27 cellular contexts compared by ENCODE assay signal in the genomic region with DNA sequence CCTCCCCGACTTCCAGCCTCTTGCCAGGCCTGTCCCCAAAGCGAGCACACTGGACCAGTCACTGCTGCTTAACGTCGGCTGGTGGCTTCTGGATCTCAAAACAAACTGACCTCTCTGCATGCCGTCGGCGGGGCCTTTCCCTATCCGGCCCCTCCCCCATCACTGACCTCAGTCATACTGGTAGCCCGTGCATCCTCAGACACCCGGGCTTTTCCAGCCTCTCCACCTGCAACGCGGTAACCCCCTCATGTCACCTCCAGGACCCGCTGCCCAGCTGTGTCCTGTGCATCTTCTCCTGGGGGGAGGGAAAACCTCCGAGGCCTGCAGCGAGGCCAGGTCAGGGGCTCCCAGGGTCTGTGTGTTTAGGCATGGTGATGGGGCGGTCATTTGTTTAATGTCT.
DNase-seq lines count a peak whose midpoint lies in the region; ATAC-seq and TF ChIP-seq lines count a peak whose summit lies in the region.
"Had no signal": no experiment of that assay in that cellular context is flagged by ENCODE, and none has a peak within 500 bp of the region (broad histone marks: within the 10 kb centered on the region; RNA-seq: fewer than 3 reads in every experiment).

No MANE protein-coding gene starts in this region.

- H3K27me3 ChIP-seq in mesenchymal stem cell (ENCODE audit: control insufficient read depth in 1 of 2, insufficient read depth in 1 of 2, low read length in 2 of 2): no peaks in the 10 kb centered on the region
- H3K27me3 ChIP-seq: esophagus squamous epithelium, gastroesophageal sphincter, hepatocyte, MG63, sigmoid colon had no signal

- CTCF ChIA-PET in activated CD8-positive, alpha-beta T cell treated with anti-CD3 and anti-CD28 coated beads for 36 hours (lab: Charles Lee): no interaction called here

- 79% methylated on average over 16 of the region's 16 CpGs for WGBS in mesenchymal stem cell

- H2BK15ac ChIP-seq in mesenchymal stem cell (ENCODE audit: low read depth, poor library complexity, severe bottlenecking): no peak overlapping the region

- peak overlapping the region; percentile 18 to 81 for H3K18ac ChIP-seq in mesenchymal stem cell (ENCODE audit: low read depth in 1 of 2, low read length in 2 of 2)

- no peak overlapping the region for H3K4me3 Mint-ChIP-seq in activated CD8-positive, alpha-beta T cell treated with anti-CD3 and anti-CD28 coated beads for 36 hours
- H3K4me3 Mint-ChIP-seq: activated CD4-positive, alpha-beta T cell treated with anti-CD3 and anti-CD28 coated beads for 36 hours; stimulated activated naive CD8-positive, alpha-beta T cell treated with anti-CD3 and anti-CD28 coated beads, Interleukin-15, Interleukin-2, amounts not matched to agents 100 ng/mL and 50 ng/mL, for 24 hours had no signal

- DNase-seq in activated naive CD4-positive, alpha-beta T cell treated with anti-CD3 and anti-CD28 coated beads, Interleukin-2, amount 50 U/mL, for 72 hours (ENCODE audit: low spot score in 2 of 2): no peak
- no peak for DNase-seq in activated naive CD4-positive, alpha-beta T cell (lab: John Stamatoyannopoulos, UW)
- DNase-seq in activated CD8-positive, alpha-beta T cell treated with anti-CD3 and anti-CD28 coated beads for 36 hours: no peak
- DNase-seq in mesenchymal stem cell (no peak), GM13976 (ENCODE audit: low spot score) (no peak)
- DNase-seq: activated CD4-positive, alpha-beta T cell treated with anti-CD3 and anti-CD28 coated beads for 36 hours; central memory CD4-positive, alpha-beta T cell; dermis blood vessel endothelial cell; DMS79; esophagus squamous epithelium; GF-D8; KG1; MG63; NCI-H1105 treated with DMSO at 0.1 percent for 48 hours; NCI-H2029 treated with DMSO at 0.1 percent for 48 hours; NCI-H526; stimulated activated CD4-positive, alpha-beta T cell treated with anti-CD3 and anti-CD28 coated beads, Interleukin-15, amount 100 ng/mL, for 24 hours had no signal

- H3K36me3 ChIP-seq in mesenchymal stem cell (ENCODE audit: control insufficient read depth in 1 of 2, insufficient read depth in 2 of 2, low read depth in 1 of 2, low read length in 2 of 2): peaks cover 42 to 47% of the 10 kb centered on the region in 2 experiments

- H4K8ac ChIP-seq in mesenchymal stem cell (ENCODE audit: low read length): no peak overlapping the region

- H3K4me2 ChIP-seq in mesenchymal stem cell (ENCODE audit: low read length, poor library complexity, severe bottlenecking): no peak overlapping the region
- H3K4me2 ChIP-seq: hepatocyte had no signal

- H2BK120ac ChIP-seq in mesenchymal stem cell (ENCODE audit: low read depth, low read length): no peak overlapping the region

- H3K4me3 ChIP-seq in mesenchymal stem cell (ENCODE audit: insufficient read depth in 1 of 2, low read depth in 1 of 2, low read length in 2 of 2): no peak overlapping the region
- H3K4me3 ChIP-seq: esophagus squamous epithelium, gastroesophageal sphincter, hepatocyte, MG63, sigmoid colon, SK-N-MC had no signal

- POLR2A ChIA-PET in activated CD8-positive, alpha-beta T cell treated with anti-CD3 and anti-CD28 coated beads for 36 hours (lab: Charles Lee): no interaction called here

- peak overlapping the region; percentile 72 to 100 for H3K27ac Mint-ChIP-seq in activated naive CD4-positive, alpha-beta T cell treated with anti-CD3 and anti-CD28 coated beads, Interleukin-2, amount 50 U/mL, for 72 hours
- H3K27ac Mint-ChIP-seq in activated CD8-positive, alpha-beta T cell treated with anti-CD3 and anti-CD28 coated beads for 36 hours: peak overlapping the region; percentile 67
- H3K27ac Mint-ChIP-seq: stimulated activated naive CD8-positive, alpha-beta T cell treated with anti-CD3 and anti-CD28 coated beads, Interleukin-15, Interleukin-2, amounts not matched to agents 100 ng/mL and 50 ng/mL, for 24 hours had no signal

- H2AFZ ChIP-seq in mesenchymal stem cell (ENCODE audit: low read depth, low read length): no peak overlapping the region
- H2AFZ ChIP-seq: hepatocyte had no signal

- ATAC-seq in activated naive CD4-positive, alpha-beta T cell treated with anti-CD3 and anti-CD28 coated beads, Interleukin-2, amount 50 U/mL, for 72 hours: no peak
- ATAC-seq in activated CD8-positive, alpha-beta T cell treated with anti-CD3 and anti-CD28 coated beads for 36 hours: no peak
- ATAC-seq in HG03045 (IDR thresholded peaks at IDR 0.05; ENCODE audit: unreplicated experiment): no peak
- ATAC-seq in GM18907 (IDR thresholded peaks at IDR 0.05; ENCODE audit: unreplicated experiment): no peak
- ATAC-seq: activated CD4-positive, alpha-beta T cell treated with anti-CD3 and anti-CD28 coated beads for 36 hours; gastroesophageal sphincter; HCT116 had no signal

- H3K23ac ChIP-seq in mesenchymal stem cell (ENCODE audit: low read length in 2 of 2): no peak overlapping the region

- no peaks in the 10 kb centered on the region for H3K9me3 Mint-ChIP-seq in activated naive CD4-positive, alpha-beta T cell treated with anti-CD3 and anti-CD28 coated beads, Interleukin-2, amount 50 U/mL, for 72 hours
- H3K9me3 Mint-ChIP-seq in activated CD8-positive, alpha-beta T cell treated with anti-CD3 and anti-CD28 coated beads for 36 hours: no peaks in the 10 kb centered on the region
- H3K9me3 Mint-ChIP-seq: stimulated activated naive CD8-positive, alpha-beta T cell treated with anti-CD3 and anti-CD28 coated beads, Interleukin-15, Interleukin-2, amounts not matched to agents 100 ng/mL and 50 ng/mL, for 24 hours had no signal

- peaks cover 4% of the 10 kb centered on the region for H3K79me1 ChIP-seq in mesenchymal stem cell (replicated peaks; ENCODE audit: low read length, poor library complexity, severe bottlenecking)

- H4K91ac ChIP-seq in mesenchymal stem cell (ENCODE audit: low read length): peak overlapping the region; percentile 58

- no peak overlapping the region for H2BK5ac ChIP-seq in mesenchymal stem cell (ENCODE audit: low read depth, low read length, poor library complexity, severe bottlenecking)

- H3K27ac ChIP-seq in mesenchymal stem cell (ENCODE audit: low read length, poor library complexity, severe bottlenecking): no peak overlapping the region
- H3K27ac ChIP-seq: C4-2B, esophagus squamous epithelium, gastroesophageal sphincter, hepatocyte, sigmoid colon, SK-N-MC had no signal

- H3K14ac ChIP-seq in mesenchymal stem cell (ENCODE audit: low read length in 2 of 2): peak overlapping the region in 1 of 2 experiments; percentile 77

- no peak for TF ChIP-seq CTCF in activated CD8-positive, alpha-beta T cell treated with anti-CD3 and anti-CD28 coated beads for 36 hours (IDR thresholded peaks at IDR 0.05)
- no peak for TF ChIP-seq CTCF in GM13976 (IDR thresholded peaks at IDR 0.05; ENCODE audit: borderline replicate concordance, control extremely low read depth, extremely low read depth, insufficient read depth, missing control alignments)

- in situ Hi-C loops in GM13976 (cut with MboI; ENCODE audit: low sequenced_read_pairs, unreplicated experiment): no loop called here

- peak overlapping the region; percentile 41 to 44 for H3K4ac ChIP-seq in mesenchymal stem cell (ENCODE audit: low read depth in 1 of 2, low read length in 2 of 2)

- H3K4me1 ChIP-seq in mesenchymal stem cell (ENCODE audit: control insufficient read depth, insufficient read depth, low read depth, low read length): peaks cover 42% of the 10 kb centered on the region

- H2AK5ac ChIP-seq in mesenchymal stem cell (ENCODE audit: low read length, severe bottlenecking): no peak overlapping the region

- H3K4me1 Mint-ChIP-seq in activated CD8-positive, alpha-beta T cell treated with anti-CD3 and anti-CD28 coated beads for 36 hours (ENCODE audit: low read depth): peaks cover 61% of the 10 kb centered on the region

- H3K9ac ChIP-seq in mesenchymal stem cell (ENCODE audit: low read length): no peak overlapping the region

- H2BK12ac ChIP-seq in mesenchymal stem cell (ENCODE audit: low read length in 2 of 2): peak overlapping the region in 1 of 2 experiments; percentile 95

- H3K9me3 ChIP-seq in mesenchymal stem cell (ENCODE audit: control insufficient read depth, low read length): no peaks in the 10 kb centered on the region
- H3K9me3 ChIP-seq: esophagus squamous epithelium, gastroesophageal sphincter, MG63, sigmoid colon had no signal

- intact Hi-C loops in activated CD8-positive, alpha-beta T cell treated with anti-CD3 and anti-CD28 coated beads for 36 hours (cut with micrococcal nuclease): no loop called here

- peaks cover 30 to 41% of the 10 kb centered on the region in 2 donors for H3K36me3 Mint-ChIP-seq in activated naive CD4-positive, alpha-beta T cell treated with anti-CD3 and anti-CD28 coated beads, Interleukin-2, amount 50 U/mL, for 72 hours
- H3K36me3 Mint-ChIP-seq in activated CD8-positive, alpha-beta T cell treated with anti-CD3 and anti-CD28 coated beads for 36 hours (ENCODE audit: low read depth): peaks cover 45% of the 10 kb centered on the region

- H3K27me3 Mint-ChIP-seq in activated CD8-positive, alpha-beta T cell treated with anti-CD3 and anti-CD28 coated beads for 36 hours: no peaks in the 10 kb centered on the region
- H3K27me3 Mint-ChIP-seq: activated CD4-positive, alpha-beta T cell treated with anti-CD3 and anti-CD28 coated beads for 36 hours; progenitor cell of endocrine pancreas; stimulated activated naive CD8-positive, alpha-beta T cell treated with anti-CD3 and anti-CD28 coated beads, Interleukin-15, Interleukin-2, amounts not matched to agents 100 ng/mL and 50 ng/mL, for 24 hours had no signal
